ENCODE assay signal across 1 cellular context in the genomic region with DNA sequence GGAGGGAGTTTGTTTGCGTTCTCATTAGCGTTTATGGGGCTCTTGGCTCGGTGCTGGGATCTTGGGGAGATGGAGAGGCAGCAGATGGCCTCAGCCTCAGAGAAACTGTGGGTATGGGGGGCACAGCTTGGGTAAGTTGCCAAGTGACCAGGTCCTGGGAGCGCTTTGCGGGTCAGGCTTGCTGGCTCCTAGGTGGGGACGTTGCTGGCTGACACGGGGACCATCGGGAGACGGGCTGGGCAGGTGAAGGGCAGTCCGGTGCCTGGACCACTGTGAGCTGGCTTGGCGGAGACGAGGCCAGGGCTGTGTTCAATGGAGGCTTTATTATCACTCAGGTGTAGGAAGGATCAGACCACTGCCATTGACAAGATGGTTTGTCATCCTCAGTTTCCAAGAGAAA.
TF ChIP-seq lines count a peak whose summit lies in the region.

No MANE protein-coding gene starts in this region.

TF ChIP-seq in H1, 55 proteins besides CTCF, POLR2A, EP300 and RAD21:
- TF ChIP-seq GTF2F1 (IDR thresholded peaks at IDR 0.05; ENCODE audit: borderline replicate concordance, low read depth, low read length) (no peak), TBP (IDR thresholded peaks at IDR 0.05; ENCODE audit: low read depth, low read length) (no peak), SIX5 (IDR thresholded peaks at IDR 0.05; ENCODE audit: low read depth, low read length) (no peak), EZH2 (IDR thresholded peaks at IDR 0.05; ENCODE audit: low read depth, low read length, severe bottlenecking) (no peak), SAP30 (IDR thresholded peaks at IDR 0.05; ENCODE audit: insufficient read depth, insufficient replicate concordance, low read length) (no peak), RBBP5 (IDR thresholded peaks at IDR 0.05; ENCODE audit: borderline replicate concordance, low read depth, low read length) (no peak), KDM1A (IDR thresholded peaks at IDR 0.05; ENCODE audit: borderline replicate concordance, low read length) (no peak), SP2 (IDR thresholded peaks at IDR 0.05; ENCODE audit: low read length) (no peak), KDM4A (IDR thresholded peaks at IDR 0.05; ENCODE audit: low read depth, low read length, severe bottlenecking) (no peak), YY1 (IDR thresholded peaks at IDR 0.05; ENCODE audit: low read depth, low read length) (no peak), NRF1 (IDR thresholded peaks at IDR 0.05; ENCODE audit: low read depth, low read length) (no peak), TEAD4 (IDR thresholded peaks at IDR 0.05; ENCODE audit: low read depth, low read length) (no peak), ATF3 (IDR thresholded peaks at IDR 0.05; ENCODE audit: insufficient read depth, low read depth, low read length) (no peak), SRF (IDR thresholded peaks at IDR 0.05; ENCODE audit: low read depth, low read length) (no peak), JUN (IDR thresholded peaks at IDR 0.05; ENCODE audit: low read depth, low read length) (no peak), JUND (IDR thresholded peaks at IDR 0.05; ENCODE audit: low read length) (no peak), CHD1 (IDR thresholded peaks at IDR 0.05; ENCODE audit: low read depth, low read length) (no peak), ASH2L (IDR thresholded peaks at IDR 0.05; ENCODE audit: low read length) (no peak), NANOG (IDR thresholded peaks at IDR 0.05; ENCODE audit: insufficient read depth, low read depth, low read length, poor library complexity, severe bottlenecking) (no peak)
